ENCODE assay signal across 8 cellular contexts in the genomic region with DNA sequence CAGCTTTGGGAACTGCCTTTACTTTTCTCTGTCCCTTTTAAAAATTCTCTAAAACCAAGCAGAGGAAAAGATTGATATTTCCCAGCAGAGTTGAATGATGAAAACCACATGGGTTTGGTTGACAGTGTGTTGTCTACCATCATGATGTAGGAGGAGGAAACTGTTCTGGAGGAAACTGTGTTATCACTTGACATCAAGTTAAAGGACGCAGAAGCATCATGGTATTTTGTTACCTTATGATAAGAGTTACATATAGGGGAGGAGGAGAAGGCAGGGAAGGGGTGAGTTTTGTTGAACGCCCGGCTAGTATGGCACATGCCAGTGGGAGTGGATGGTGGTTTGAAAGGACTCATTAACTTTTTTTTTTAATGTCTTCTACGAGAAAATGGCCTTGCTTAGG. TPM values are rescaled to one million over a fixed set of nuclear protein-coding genes. Genes with fewer than 3 reads are reported as not detected.
A peak's percentile ranks its signal among the peaks of the same experiment; 100 is the strongest.
DNase-seq lines count a peak whose midpoint lies in the region; ATAC-seq, FAIRE-seq and TF ChIP-seq lines count a peak whose summit lies in the region.

No MANE protein-coding gene starts in this region.

- no peaks in the 10 kb centered on the region for H3K9me3 ChIP-seq in CD4-positive, alpha-beta memory T cell (ENCODE audit: control insufficient read depth in 1 of 2, low read length in 2 of 2)
- no peaks in the 10 kb centered on the region for H3K9me3 ChIP-seq in neuron (ENCODE audit: low read length)

- CTCF ChIA-PET in CD4-positive, alpha-beta memory T cell (lab: Charles Lee; ENCODE audit: partially characterized antibody) = no interaction called here

- H3K27ac ChIP-seq in CD4-positive, alpha-beta memory T cell (ENCODE audit: low read depth, low read length) = no peak overlapping the region
- peak overlapping the region; percentile 93 for H3K27ac ChIP-seq in cingulate gyrus (ENCODE audit: low read depth, low read length)

- no peak for FAIRE-seq in RCC 7860 (lab: Jason Lieb, UNC)

- H3K27me3 ChIP-seq in CD4-positive, alpha-beta memory T cell (ENCODE audit: insufficient read depth, low read length) = no peaks in the 10 kb centered on the region
- H3K27me3 ChIP-seq in neuron (ENCODE audit: insufficient read depth, low read length) = no peaks in the 10 kb centered on the region

- no peak for TF ChIP-seq CTCF in NB4 (IDR thresholded peaks at IDR 0.05; ENCODE audit: low read depth, low read length)

- no peak for ATAC-seq in GM21526 (IDR thresholded peaks at IDR 0.05; ENCODE audit: low FRiP score, unreplicated experiment)

- no peaks in the 10 kb centered on the region for H3K36me3 Mint-ChIP-seq in CD4-positive, alpha-beta memory T cell

- peak overlapping the region; percentile 4 to 75 (median 66) for H3K4me3 Mint-ChIP-seq in CD4-positive, alpha-beta memory T cell

- no peak for DNase-seq in CD4-positive, alpha-beta memory T cell
- DNase-seq in NB4 (ENCODE audit: low read depth) (peak; percentile 9), RCC 7860 (ENCODE audit: low spot score) (no peak), NCI-H187 treated with DMSO at 0.1 percent for 48 hours (lab: John Stamatoyannopoulos, UW) (no peak), NCI-H446 treated with DMSO at 0.1 percent for 48 hours (lab: John Stamatoyannopoulos, UW) (no peak)

- peaks cover 18 to 27% of the 10 kb centered on the region in 2 donors for H3K27me3 Mint-ChIP-seq in CD4-positive, alpha-beta memory T cell

- intact Hi-C loops in CD4-positive, alpha-beta memory T cell (cut with micrococcal nuclease) = no loop called here

- no peak overlapping the region for H3K4me3 ChIP-seq in CD4-positive, alpha-beta memory T cell (ENCODE audit: low read length in 2 of 2)
- no peak overlapping the region for H3K4me3 ChIP-seq in NB4 (ENCODE audit: low read depth, low read length)
- peak overlapping the region; percentile 82 for H3K4me3 ChIP-seq in neuron (ENCODE audit: low read length)

- no peaks in the 10 kb centered on the region for H3K36me3 ChIP-seq in CD4-positive, alpha-beta memory T cell (ENCODE audit: insufficient read depth, low read length)
- H3K36me3 ChIP-seq in neuron (ENCODE audit: insufficient read depth, low read length) = peaks cover 3% of the 10 kb centered on the region

- H3K27ac Mint-ChIP-seq in CD4-positive, alpha-beta memory T cell = peak overlapping the region in 1 of 7 donors; percentile 42

- POLR2A ChIA-PET in CD4-positive, alpha-beta memory T cell (lab: Charles Lee; ENCODE audit: partially characterized antibody) = no interaction called here

- H3K4me1 ChIP-seq in CD4-positive, alpha-beta memory T cell (ENCODE audit: insufficient read depth, low read length) = peaks cover 4% of the 10 kb centered on the region
- peaks cover 9% of the 10 kb centered on the region for H3K4me1 ChIP-seq in neuron (ENCODE audit: insufficient read depth, low read length)

- peak overlapping the region; percentile 79 for H2AFZ ChIP-seq in neuron (ENCODE audit: low read depth, low read length)

- no peak for TF ChIP-seq POLR2A in NB4 (IDR thresholded peaks at IDR 0.05; ENCODE audit: extremely low read depth, insufficient read length)

- peaks cover 0 to 2% (median 0%) of the 10 kb centered on the region in 8 donors for H3K9me3 Mint-ChIP-seq in CD4-positive, alpha-beta memory T cell

- H3K4me1 Mint-ChIP-seq in CD4-positive, alpha-beta memory T cell = peaks cover 4 to 10% (median 7%) of the 10 kb centered on the region in 4 donors

RNA-seq across cellular contexts. Expression of gene TMEM17, which starts 0.9 kb away (rescaled TPM):
- total RNA-seq in CD4-positive, alpha-beta memory T cell = not detected
- not detected for polyA plus RNA-seq in CD4-positive, alpha-beta memory T cell
